ENCODE assay signal across 23 cellular contexts in the genomic region with DNA sequence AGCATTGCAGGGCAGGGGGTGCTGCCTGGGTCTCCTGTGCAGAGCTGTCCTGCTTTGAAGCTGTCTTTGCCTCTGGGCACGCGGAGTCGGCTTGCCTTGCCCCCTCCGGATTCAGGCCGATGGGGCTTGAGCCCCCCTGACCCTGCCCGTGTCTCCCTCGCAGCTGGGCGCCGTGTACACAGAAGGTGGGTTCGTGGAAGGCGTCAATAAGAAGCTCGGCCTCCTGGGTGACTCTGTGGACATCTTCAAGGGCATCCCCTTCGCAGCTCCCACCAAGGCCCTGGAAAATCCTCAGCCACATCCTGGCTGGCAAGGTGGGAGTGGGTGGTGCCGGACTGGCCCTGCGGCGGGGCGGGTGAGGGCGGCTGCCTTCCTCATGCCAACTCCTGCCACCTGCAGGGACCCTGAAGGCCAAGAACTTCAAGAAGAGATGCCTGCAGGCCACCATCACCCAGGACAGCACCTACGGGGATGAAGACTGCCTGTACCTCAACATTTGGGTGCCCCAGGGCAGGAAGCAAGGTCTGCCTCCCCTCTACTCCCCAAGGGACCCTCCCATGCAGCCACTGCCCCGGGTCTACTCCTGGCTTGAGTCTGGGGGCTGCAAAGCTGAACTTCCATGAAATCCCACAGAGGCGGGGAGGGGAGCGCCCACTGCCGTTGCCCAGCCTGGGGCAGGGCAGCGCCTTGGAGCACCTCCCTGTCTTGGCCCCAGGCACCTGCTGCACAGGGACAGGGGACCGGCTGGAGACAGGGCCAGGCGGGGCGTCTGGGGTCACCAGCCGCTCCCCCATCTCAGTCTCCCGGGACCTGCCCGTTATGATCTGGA. TPM values are rescaled to one million over a fixed set of nuclear protein-coding genes. Genes with fewer than 3 reads are reported as not detected.
"Had no signal": no experiment of that assay in that cellular context is flagged by ENCODE, and none has a peak within 500 bp of the region (broad histone marks: within the 10 kb centered on the region; RNA-seq: fewer than 3 reads in every experiment).

No MANE protein-coding gene starts in this region.

- H3K4me3 ChIP-seq: colonic mucosa, esophagus squamous epithelium, gastroesophageal sphincter, smooth muscle cell, suprapubic skin, thyroid gland had no signal

- H3K4me2 ChIP-seq: smooth muscle cell had no signal

- H3K27me3 ChIP-seq: colonic mucosa, esophagus squamous epithelium, gastroesophageal sphincter, suprapubic skin, thyroid gland had no signal

- H3K27ac Mint-ChIP-seq: immature natural killer cell, nephron progenitor cell, progenitor cell of endocrine pancreas, type B pancreatic cell had no signal

- H3K9me3 ChIP-seq: colonic mucosa, esophagus squamous epithelium, gastroesophageal sphincter, neutrophil, suprapubic skin, thyroid gland had no signal

- H3K27ac ChIP-seq: colonic mucosa, gastroesophageal sphincter, neutrophil, suprapubic skin, thyroid gland had no signal

- H3K9me3 Mint-ChIP-seq: immature natural killer cell; naive B cell; nephron progenitor cell; stimulated activated effector memory CD8-positive, alpha-beta T cell treated with anti-CD3 and anti-CD28 coated beads, Interleukin-12 subunit alpha, Interleukin-12 subunit beta, amount 100 ng/mL, for 72 hours; type B pancreatic cell had no signal

- H3K27me3 Mint-ChIP-seq: naive B cell, progenitor cell of endocrine pancreas, type B pancreatic cell had no signal

- ATAC-seq: gastroesophageal sphincter; left colon; left ventricle myocardium superior; right cardiac atrium; stimulated activated effector memory CD8-positive, alpha-beta T cell treated with anti-CD3 and anti-CD28 coated beads, Interleukin-12 subunit alpha, Interleukin-12 subunit beta, amount 100 ng/mL, for 72 hours; stimulated activated naive CD8-positive, alpha-beta T cell treated with anti-CD3 and anti-CD28 coated beads, Interleukin-15, Interleukin-2, amounts not matched to agents 100 U/mL and 50 U/mL, for 24 hours had no signal

- H3K36me3 ChIP-seq: colonic mucosa, neutrophil, suprapubic skin, thyroid gland had no signal

- H3K4me3 Mint-ChIP-seq: immature natural killer cell; naive B cell; nephron progenitor cell; stimulated activated effector memory CD8-positive, alpha-beta T cell treated with anti-CD3 and anti-CD28 coated beads, Interleukin-12 subunit alpha, Interleukin-12 subunit beta, amount 100 ng/mL, for 72 hours; type B pancreatic cell had no signal

- DNase-seq: colonic mucosa; dermis blood vessel endothelial cell; esophagus squamous epithelium; foreskin fibroblast; glutamatergic neuron; immature natural killer cell; left colon; left ventricle myocardium superior; mesendoderm; naive B cell; nephron progenitor cell; stimulated activated CD4-positive, alpha-beta T cell treated with anti-CD3 and anti-CD28 coated beads, Interleukin-4, amount 100 ng/mL, for 1 hour; stimulated activated CD8-positive, alpha-beta memory T cell treated with anti-CD3 and anti-CD28 coated beads, Interleukin-4, amount 100 ng/mL, for 48 hours; stimulated activated naive CD8-positive, alpha-beta T cell treated with anti-CD3 and anti-CD28 coated beads, Interleukin-15, Interleukin-2, amounts not matched to agents 100 U/mL and 50 U/mL, for 24 hours; thyroid gland had no signal

- H3K4me1 ChIP-seq: colonic mucosa, gastroesophageal sphincter, thyroid gland had no signal

- H3K36me3 Mint-ChIP-seq: immature natural killer cell; naive B cell; stimulated activated effector memory CD8-positive, alpha-beta T cell treated with anti-CD3 and anti-CD28 coated beads, Interleukin-12 subunit alpha, Interleukin-12 subunit beta, amount 100 ng/mL, for 72 hours; type B pancreatic cell had no signal

RNA-seq across cellular contexts. Expression of a gene that starts 2.7 kb away (rescaled TPM):
- polyA plus RNA-seq: immature natural killer cell had no signal
